19 cellular contexts compared by ENCODE assay signal in the genomic region with DNA sequence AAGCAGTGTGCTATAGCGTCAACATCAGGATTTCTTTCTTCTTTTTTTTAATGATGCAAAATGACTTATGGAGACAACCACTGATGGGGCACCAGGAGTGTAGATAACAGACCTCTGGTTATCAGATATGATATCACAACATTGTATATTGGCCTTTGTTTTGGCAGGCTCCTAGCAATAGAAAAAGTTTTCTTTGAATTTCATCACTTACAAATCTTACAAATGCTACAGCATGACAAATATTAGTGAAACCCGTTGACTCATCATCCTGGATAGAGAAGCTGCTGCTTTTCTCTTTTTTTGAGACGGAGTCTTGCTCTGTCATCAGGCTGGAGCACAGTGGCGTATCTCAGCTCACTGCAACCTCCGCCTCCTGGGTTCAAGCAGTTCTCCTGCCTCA.
DNase-seq lines count a peak whose midpoint lies in the region; ATAC-seq, FAIRE-seq and TF ChIP-seq lines count a peak whose summit lies in the region.
"Had no signal": no experiment of that assay in that cellular context is flagged by ENCODE, and none has a peak within 500 bp of the region (broad histone marks: within the 10 kb centered on the region; RNA-seq: fewer than 3 reads in every experiment).

No MANE protein-coding gene starts in this region.

- H3K79me2 ChIP-seq in ACC112 (ENCODE audit: control insufficient read depth, insufficient read depth, low read length, unreplicated experiment): no peaks in the 10 kb centered on the region

- FAIRE-seq in kidney (lab: Jason Lieb, UNC): no peak
- FAIRE-seq: D721Med, GM18507, RCC 7860 had no signal

- intact Hi-C loops in kidney (cut with DNase I): no loop called here

- peak overlapping the region; percentile 62 for H3K9ac ChIP-seq in adipocyte (ENCODE audit: low read length)
- H3K9ac ChIP-seq in kidney (ENCODE audit: low read length in 2 of 2): no peak overlapping the region

- POLR2A ChIA-PET in WTC11 (lab: Charles Lee): no interaction called here

- peaks cover 38% of the 10 kb centered on the region for H3K9me3 Mint-ChIP-seq in WTC11
- H3K9me3 Mint-ChIP-seq: effector memory CD8-positive, alpha-beta T cell had no signal

- no peak overlapping the region for H3K4me3 Mint-ChIP-seq in WTC11
- H3K4me3 Mint-ChIP-seq: activated CD8-positive, alpha-beta memory T cell treated with anti-CD3 and anti-CD28 coated beads, Interleukin-2, amount 10 ng/mL, durations not matched to agents 7 days and 5 days; B cell; effector memory CD8-positive, alpha-beta T cell; natural killer cell had no signal

- H3K27me3 ChIP-seq in ACC112 (ENCODE audit: insufficient read depth, low read length) (no peaks in the 10 kb centered on the region), adipocyte (replicated peaks; ENCODE audit: control insufficient read depth, insufficient read depth, low read length) (no peaks in the 10 kb centered on the region)
- H3K27me3 ChIP-seq: cardiac muscle cell had no signal

- ATAC-seq in GM18498 (IDR thresholded peaks at IDR 0.05; ENCODE audit: unreplicated experiment) (no peak), GM21717 (IDR thresholded peaks at IDR 0.05; ENCODE audit: unreplicated experiment) (no peak), WTC11 (no peak)
- ATAC-seq: activated CD8-positive, alpha-beta memory T cell treated with anti-CD3 and anti-CD28 coated beads, Interleukin-2, amount 10 ng/mL, durations not matched to agents 7 days and 5 days; effector memory CD8-positive, alpha-beta T cell had no signal

- H3K9me3 ChIP-seq in adipocyte (ENCODE audit: control insufficient read depth, low read length) (no peaks in the 10 kb centered on the region), kidney (ENCODE audit: control insufficient read depth in 1 of 2, low read length in 2 of 2) (no peaks in the 10 kb centered on the region)

- H3K27me3 Mint-ChIP-seq in WTC11 (ENCODE audit: low read depth): peaks cover 7% of the 10 kb centered on the region; the same call in 1 of the 2 replicates

- TF ChIP-seq CTCF in fibroblast of the aortic adventitia (IDR thresholded peaks at IDR 0.05; ENCODE audit: insufficient read depth, low read length) (no peak), kidney (IDR thresholded peaks at IDR 0.05; ENCODE audit: borderline replicate concordance, extremely low read depth, insufficient read depth) (no peak), WTC11 (IDR thresholded peaks at IDR 0.05) (no peak)

- H3K4me3 ChIP-seq in ACC112 (ENCODE audit: low read depth, low read length) (no peak overlapping the region), adipocyte (ENCODE audit: low read length) (no peak overlapping the region), fibroblast of the aortic adventitia (ENCODE audit: low read depth, low read length) (no peak overlapping the region), kidney (ENCODE audit: low read length in 2 of 2) (no peak overlapping the region)
- H3K4me3 ChIP-seq: cardiac muscle cell, lung had no signal

- peaks cover 10% of the 10 kb centered on the region for H3K36me3 Mint-ChIP-seq in WTC11
- H3K36me3 Mint-ChIP-seq: activated CD8-positive, alpha-beta memory T cell treated with anti-CD3 and anti-CD28 coated beads, Interleukin-2, amount 10 ng/mL, durations not matched to agents 7 days and 5 days; natural killer cell had no signal

- H3K4me1 ChIP-seq in ACC112 (ENCODE audit: control insufficient read depth, insufficient read depth, low read length, unreplicated experiment): peaks cover 12% of the 10 kb centered on the region
- H3K4me1 ChIP-seq in adipocyte (ENCODE audit: control insufficient read depth, insufficient read depth, low read length): peaks cover 15% of the 10 kb centered on the region
- H3K4me1 ChIP-seq in kidney (ENCODE audit: control insufficient read depth in 1 of 2, insufficient read depth in 1 of 2, low read depth in 1 of 2, low read length in 2 of 2): no peaks in the 10 kb centered on the region

- CTCF ChIA-PET in WTC11 (lab: Charles Lee): no interaction called here

- peaks cover 10% of the 10 kb centered on the region for H3K4me1 Mint-ChIP-seq in WTC11
- H3K4me1 Mint-ChIP-seq: activated CD8-positive, alpha-beta memory T cell treated with anti-CD3 and anti-CD28 coated beads, Interleukin-2, amount 10 ng/mL, durations not matched to agents 7 days and 5 days; B cell; natural killer cell had no signal

- H3K27ac Mint-ChIP-seq in WTC11: no peak overlapping the region
- H3K27ac Mint-ChIP-seq: activated CD8-positive, alpha-beta memory T cell treated with anti-CD3 and anti-CD28 coated beads, Interleukin-2, amount 10 ng/mL, durations not matched to agents 7 days and 5 days; B cell; effector memory CD8-positive, alpha-beta T cell; natural killer cell had no signal

- H3K27ac ChIP-seq in ACC112 (ENCODE audit: low read depth, low read length) (peak overlapping the region; percentile 42), kidney (ENCODE audit: low read depth in 2 of 2, low read length in 2 of 2) (no peak overlapping the region)
- H3K27ac ChIP-seq: cardiac muscle cell had no signal

- H2AFZ ChIP-seq in ACC112 (ENCODE audit: low read length, unreplicated experiment): peak overlapping the region; percentile 35

- DNase-seq in HCEC 1CT (peak; percentile 54), adipocyte (ENCODE audit: low read depth) (peak; percentile 71), fibroblast of the aortic adventitia (ENCODE audit: low read depth) (peak; percentile 89), kidney (no peak), WTC11 (ENCODE audit: low spot score) (no peak)
- DNase-seq: activated CD8-positive, alpha-beta memory T cell treated with anti-CD3 and anti-CD28 coated beads, Interleukin-2, amount 10 ng/mL, durations not matched to agents 7 days and 5 days; effector memory CD8-positive, alpha-beta T cell; natural killer cell; NCI-H2081; NCI-H526 treated with DMSO at 0.1 percent for 48 hours had no signal

- H3K36me3 ChIP-seq in ACC112 (ENCODE audit: insufficient read depth, low read length) (no peaks in the 10 kb centered on the region), adipocyte (ENCODE audit: control insufficient read depth, insufficient read depth, low read length, severe bottlenecking) (no peaks in the 10 kb centered on the region), kidney (ENCODE audit: control insufficient read depth in 1 of 2, insufficient read depth in 2 of 2, low read length in 2 of 2) (no peaks in the 10 kb centered on the region)
- H3K36me3 ChIP-seq: cardiac muscle cell had no signal

TF ChIP-seq in WTC11, 78 proteins besides CTCF, POLR2A, EP300 and RAD21 (continues in another document):
- TF ChIP-seq MLX (CRISPR knock-in tag; IDR thresholded peaks at IDR 0.05) (no peak), ATF1 (CRISPR knock-in tag; IDR thresholded peaks at IDR 0.05) (no peak), SMAD4 (CRISPR knock-in tag; IDR thresholded peaks at IDR 0.05) (no peak), IRF2 (CRISPR knock-in tag; IDR thresholded peaks at IDR 0.05; ENCODE audit: borderline replicate concordance, low read depth) (no peak), NFYB (CRISPR knock-in tag; conservative IDR thresholded peaks at IDR 0.05; ENCODE audit: low read depth) (no peak), ZNF512 (CRISPR knock-in tag; IDR thresholded peaks at IDR 0.05; ENCODE audit: borderline replicate concordance) (no peak), EMX1 (CRISPR knock-in tag; IDR thresholded peaks at IDR 0.05) (no peak), TEAD4 (CRISPR knock-in tag; IDR thresholded peaks at IDR 0.05) (no peak), GRHL2 (CRISPR knock-in tag; IDR thresholded peaks at IDR 0.05; ENCODE audit: insufficient replicate concordance, severe bottlenecking) (no peak), JAZF1 (CRISPR knock-in tag; IDR thresholded peaks at IDR 0.05) (no peak)
- TF ChIP-seq, protein P1, sequence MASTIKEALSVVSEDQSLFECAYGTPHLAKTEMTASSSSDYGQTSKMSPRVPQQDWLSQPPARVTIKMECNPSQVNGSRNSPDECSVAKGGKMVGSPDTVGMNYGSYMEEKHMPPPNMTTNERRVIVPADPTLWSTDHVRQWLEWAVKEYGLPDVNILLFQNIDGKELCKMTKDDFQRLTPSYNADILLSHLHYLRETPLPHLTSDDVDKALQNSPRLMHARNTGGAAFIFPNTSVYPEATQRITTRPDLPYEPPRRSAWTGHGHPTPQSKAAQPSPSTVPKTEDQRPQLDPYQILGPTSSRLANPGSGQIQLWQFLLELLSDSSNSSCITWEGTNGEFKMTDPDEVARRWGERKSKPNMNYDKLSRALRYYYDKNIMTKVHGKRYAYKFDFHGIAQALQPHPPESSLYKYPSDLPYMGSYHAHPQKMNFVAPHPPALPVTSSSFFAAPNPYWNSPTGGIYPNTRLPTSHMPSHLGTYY (CRISPR knock-in tag; IDR thresholded peaks at IDR 0.05): no peak

Comparison
In these comparisons a context has a peak if more than half of its experiments do, and no peak if none do; other contexts are left out.
1. DNase-seq: peak in HCEC 1CT (single experiment), adipocyte (single experiment) and fibroblast of the aortic adventitia (single experiment); none in kidney (single experiment) and WTC11 (single experiment).